Comparison of ENCODE assay signal across 1 cellular context in genomic region chr13:50012396-50013169, GRCh38.
A peak's percentile ranks its signal among the peaks of the same experiment; 100 is the strongest.
TF ChIP-seq lines count a peak whose summit lies in the region.

No MANE protein-coding gene starts in this region.

TF ChIP-seq in IMR-90, 13 proteins besides CTCF, POLR2A, EP300 and RAD21:
- TF ChIP-seq RCOR1 (IDR thresholded peaks at IDR 0.05; ENCODE audit: insufficient replicate concordance, low read length) = no peak
- peak; percentile 23; the same call in 1 of the 2 replicates for TF ChIP-seq MAFK (IDR thresholded peaks at IDR 0.05; ENCODE audit: low read depth, low read length)
